30 cellular contexts compared by ENCODE assay signal in genomic region chr7:11456574-11456973, GRCh38.
"Had no signal": no experiment of that assay in that cellular context is flagged by ENCODE, and none has a peak within 500 bp of the region (broad histone marks: within the 10 kb centered on the region; RNA-seq: fewer than 3 reads in every experiment).

No MANE protein-coding gene starts in this region.

- H3K27ac ChIP-seq: adrenal gland, ascending aorta, body of pancreas, brain microvascular endothelial cell, breast epithelium, cardiac muscle cell had no signal

- H3K9me3 ChIP-seq: adrenal gland, ascending aorta, body of pancreas, breast epithelium had no signal

- DNase-seq: activated effector memory CD4-positive, alpha-beta T cell treated with anti-CD3 and anti-CD28 coated beads, Interleukin-2, amount 50 U/mL, for 16 hours; activated effector memory CD4-positive, alpha-beta T cell treated with Interleukin-2 at 50 U/mL for 16 hours; activated gamma-delta T cell; activated gamma-delta T cell treated with Interleukin-2 at 50 U/mL for 16 hours; activated naive CD4-positive, alpha-beta T cell; activated naive CD4-positive, alpha-beta T cell treated with anti-CD3 and anti-CD28 coated beads for 36 hours; activated naive CD4-positive, alpha-beta T cell treated with anti-CD3 and anti-CD28 coated beads, Interleukin-2, amount 10 ng/mL, durations not matched to agents 7 days and 5 days; activated naive CD4-positive, alpha-beta T cell treated with anti-CD3 and anti-CD28 coated beads, Interleukin-2, amount 50 U/mL, for 16 hours; activated naive CD4-positive, alpha-beta T cell treated with Interleukin-2 at 50 U/mL for 16 hours; activated naive CD8-positive, alpha-beta T cell treated with anti-CD3 and anti-CD28 coated beads for 36 hours; activated naive CD8-positive, alpha-beta T cell treated with anti-CD3 and anti-CD28 coated beads, Interleukin-2, amount 10 ng/mL, durations not matched to agents 7 days and 5 days; activated naive CD8-positive, alpha-beta T cell treated with anti-CD3 and anti-CD28 coated beads, Interleukin-2, amount 50 U/mL, for 24 hours; activated T-cell treated with anti-CD3 and anti-CD28 coated beads, Interleukin-2, amount 50 U/mL, for 4 hours; activated T-cell treated with anti-CD3 and anti-CD28 coated beads, Interleukin-2, amount 50 U/mL, for 48 hours; activated T-cell treated with anti-CD3 and anti-CD28 coated beads, Interleukin-2, amount 50 U/mL, for 72 hours; adrenal gland; amniotic stem cell; amygdala; anterior cingulate cortex; aorta; body of pancreas; brain microvascular endothelial cell; caudate nucleus; central memory CD4-positive, alpha-beta T cell; cerebellar nuclear complex had no signal

- H3K4me3 ChIP-seq: adrenal gland, ascending aorta, body of pancreas, breast epithelium, cardiac muscle cell had no signal

- H3K36me3 ChIP-seq: adrenal gland, ascending aorta, brain microvascular endothelial cell, breast epithelium, cardiac muscle cell had no signal

- H3K4me1 ChIP-seq: ascending aorta, breast epithelium had no signal

- H3K27me3 ChIP-seq: adrenal gland, ascending aorta, body of pancreas, brain microvascular endothelial cell, breast epithelium, cardiac muscle cell had no signal

- ATAC-seq: activated naive CD4-positive, alpha-beta T cell treated with anti-CD3 and anti-CD28 coated beads, Interleukin-2, amount 50 U/mL, for 72 hours; activated naive CD8-positive, alpha-beta T cell treated with anti-CD3 and anti-CD28 coated beads, Interleukin-2, amount 50 U/mL, for 24 hours; activated T-cell treated with anti-CD3 and anti-CD28 coated beads, Interleukin-2, amount 50 U/mL, for 4 hours; activated T-cell treated with anti-CD3 and anti-CD28 coated beads, Interleukin-2, amount 50 U/mL, for 72 hours; activated T-helper 17 cell treated with anti-CD3 and anti-CD28 coated beads, Interleukin-2, amount 50 U/mL, for 72 hours; body of pancreas had no signal
